11 cellular contexts compared by ENCODE assay signal in genomic region chr7:106217089-106217542, GRCh38.
DNase-seq lines count a peak whose midpoint lies in the region; ATAC-seq and TF ChIP-seq lines count a peak whose summit lies in the region.
"Had no signal": no experiment of that assay in that cellular context is flagged by ENCODE, and none has a peak within 500 bp of the region (broad histone marks: within the 10 kb centered on the region; RNA-seq: fewer than 3 reads in every experiment).

No MANE protein-coding gene starts in this region.

- no peaks in the 10 kb centered on the region for H3K36me3 ChIP-seq in duodenal mucosa (ENCODE audit: control insufficient read depth in 1 of 2, insufficient read depth in 2 of 2, low read length in 2 of 2)
- H3K36me3 ChIP-seq in mucosa of descending colon (ENCODE audit: low read depth), result no peaks in the 10 kb centered on the region
- no peaks in the 10 kb centered on the region for H3K36me3 ChIP-seq in vagina

- H3K4me3 Mint-ChIP-seq in immature natural killer cell, result no peak overlapping the region
- H3K4me3 Mint-ChIP-seq: B cell had no signal

- H3K9ac ChIP-seq in duodenal mucosa (ENCODE audit: low read depth in 1 of 2, low read length in 2 of 2), result no peak overlapping the region

- H3K27ac ChIP-seq in duodenal mucosa (ENCODE audit: low read depth, low read length) (no peak overlapping the region), vagina (peak overlapping the region; percentile 80)

- ATAC-seq in mucosa of descending colon, result peak; percentile 98
- no peak for ATAC-seq in GM21619 (IDR thresholded peaks at IDR 0.05; ENCODE audit: unreplicated experiment)
- no peak for ATAC-seq in HG03469 (IDR thresholded peaks at IDR 0.05; ENCODE audit: unreplicated experiment)

- H3K4me1 ChIP-seq in duodenal mucosa (ENCODE audit: control insufficient read depth in 1 of 2, insufficient read depth in 2 of 2, low read length in 2 of 2) (peaks cover 11 to 12% of the 10 kb centered on the region in 2 donors), mucosa of descending colon (ENCODE audit: low read depth) (peaks cover 5% of the 10 kb centered on the region), vagina (peaks cover 37% of the 10 kb centered on the region)

- H3K27me3 Mint-ChIP-seq in immature natural killer cell (ENCODE audit: low read depth in 3 of 3), result peaks cover 4 to 12% (median 7%) of the 10 kb centered on the region in 3 donors

- H3K36me3 Mint-ChIP-seq in immature natural killer cell, result no peaks in the 10 kb centered on the region

- H3K9me3 Mint-ChIP-seq in immature natural killer cell, result peaks cover 0 to 6% (median 0%) of the 10 kb centered on the region in 6 donors
- H3K9me3 Mint-ChIP-seq: activated T-helper 2 cell treated with anti-CD3 and anti-CD28 coated beads, Interferon-gamma antibody, Interleukin-2, Interleukin-4, amounts not matched to agents 10 μg/mL and 5 μg/mL and 100 μg/mL, durations not matched to agents 14 hours and 24 hours and 36 hours had no signal

- H3K4me3 ChIP-seq in duodenal mucosa (ENCODE audit: low read depth in 1 of 2, low read length in 2 of 2) (peak overlapping the region; percentile 28 to 31), mucosa of descending colon (no peak overlapping the region), vagina (peak overlapping the region in 1 of 2 donors; percentile 7)

- H3K27ac Mint-ChIP-seq in immature natural killer cell, result no peak overlapping the region
- H3K27ac Mint-ChIP-seq: activated T-helper 2 cell treated with anti-CD3 and anti-CD28 coated beads, Interferon-gamma antibody, Interleukin-2, Interleukin-4, amounts not matched to agents 10 μg/mL and 5 μg/mL and 100 μg/mL, durations not matched to agents 14 hours and 24 hours and 36 hours; B cell had no signal

- H3K27me3 ChIP-seq in duodenal mucosa (ENCODE audit: control insufficient read depth in 1 of 2, insufficient read depth in 2 of 2, low read length in 2 of 2) (no peaks in the 10 kb centered on the region), vagina (no peaks in the 10 kb centered on the region)

- H3K4me1 Mint-ChIP-seq in immature natural killer cell, result no peaks in the 10 kb centered on the region
- H3K4me1 Mint-ChIP-seq: B cell had no signal

- TF ChIP-seq CTCF in mucosa of descending colon (IDR thresholded peaks at IDR 0.05), result no peak
- no peak for TF ChIP-seq CTCF in vagina (IDR thresholded peaks at IDR 0.05)

- DNase-seq in NCI-H2227 treated with DMSO at 0.1 percent for 48 hours (lab: John Stamatoyannopoulos, UW), result peak; percentile 1
- DNase-seq in NCI-H2227 (lab: John Stamatoyannopoulos, UW; ENCODE audit: unreplicated experiment), result no peak
- DNase-seq in mucosa of descending colon, result peak; percentile 77 to 86 (median 79)
- peak in 1 of 2 donors; percentile 96 for DNase-seq in vagina (ENCODE audit: extremely low spot score in 2 of 2)
- no peak for DNase-seq in immature natural killer cell
- DNase-seq: NCI-H2171 had no signal

- intact Hi-C loops in mucosa of descending colon (cut with DNase I, micrococcal nuclease) (no loop called here), vagina (cut with DNase I) (loop anchor here (2.0 kb wide), 1 partner anchor 68 kb away; the partner anchor contains the start of gene NAMPT)

- H3K9me3 ChIP-seq in duodenal mucosa (ENCODE audit: control insufficient read depth in 1 of 2, low read length in 2 of 2) (no peaks in the 10 kb centered on the region), mucosa of descending colon (no peaks in the 10 kb centered on the region), vagina (no peaks in the 10 kb centered on the region)

- no peak for TF ChIP-seq POLR2A in vagina (IDR thresholded peaks at IDR 0.05)

Comparison
In these comparisons a context has a peak if more than half of its experiments do, and no peak if none do; other contexts are left out.
1. DNase-seq: peak in NCI-H2227 treated with DMSO at 0.1 percent for 48 hours (single experiment) and mucosa of descending colon (3 of 3); none in NCI-H2227 (single experiment) and immature natural killer cell (0 of 3).